ENCODE assay signal across 26 cellular contexts in the genomic region with DNA sequence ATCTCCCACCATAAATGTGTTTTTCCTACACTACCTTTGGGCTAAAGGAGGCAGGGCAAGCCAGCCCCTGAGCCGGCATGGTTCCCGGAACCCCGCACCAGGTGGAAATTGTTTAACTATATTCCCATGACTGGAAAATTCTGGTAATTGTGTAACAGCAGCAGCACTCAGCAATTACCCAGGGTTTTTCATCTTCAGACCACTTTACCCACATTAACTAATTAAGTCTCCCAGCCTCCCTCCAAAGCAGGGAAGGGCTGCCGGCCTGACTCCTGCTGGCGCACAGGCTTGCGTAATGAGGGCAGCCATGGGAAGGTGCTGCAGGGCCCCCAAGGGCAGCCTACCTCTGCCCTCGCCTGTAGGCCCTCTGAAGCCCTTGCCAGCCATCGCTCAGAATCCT.
DNase-seq lines count a peak whose midpoint lies in the region; TF ChIP-seq lines count a peak whose summit lies in the region.
"Had no signal": no experiment of that assay in that cellular context is flagged by ENCODE, and none has a peak within 500 bp of the region (broad histone marks: within the 10 kb centered on the region; RNA-seq: fewer than 3 reads in every experiment).

No MANE protein-coding gene starts in this region.

- no peaks in the 10 kb centered on the region for H3K9me3 ChIP-seq in HEK293 (ENCODE audit: control insufficient read depth, insufficient read depth, low read depth, low read length)
- H3K9me3 ChIP-seq: BLaER1, psoas muscle, sigmoid colon, tibial artery had no signal

- no peak overlapping the region for H3K27ac ChIP-seq in HEK293 (ENCODE audit: extremely low read depth, low read depth, low read length)
- H3K27ac ChIP-seq: BLaER1, HL-60, psoas muscle, sigmoid colon, tibial artery had no signal

- no peaks in the 10 kb centered on the region for H3K4me1 ChIP-seq in HEK293 (ENCODE audit: control insufficient read depth, insufficient read depth, low read length)
- H3K4me1 ChIP-seq: BLaER1, psoas muscle, sigmoid colon, tibial artery had no signal

- TF ChIP-seq CTCF in HEK293 (tag by site-specific recombination; IDR thresholded peaks at IDR 0.05), result no peak

- DNase-seq in COR-L47 (lab: John Stamatoyannopoulos, UW) (peak; percentile 66), NCI-H2227 treated with DMSO at 0.1 percent for 48 hours (lab: John Stamatoyannopoulos, UW) (peak; percentile 88), left kidney (ENCODE audit: low read depth, low spot score) (peak; percentile 56), islet precursor cell (no peak), hypothalamus (lab: John Stamatoyannopoulos, UW) (no peak), DMS153 (lab: John Stamatoyannopoulos, UW) (no peak)
- DNase-seq: activated CD4-positive, alpha-beta memory T cell treated with anti-CD3 and anti-CD28 coated beads, Interleukin-2, amount 10 ng/mL, durations not matched to agents 7 days and 5 days; activated CD8-positive, alpha-beta memory T cell treated with anti-CD3 and anti-CD28 coated beads, Interleukin-2, amount 50 U/mL, for 4 hours; activated naive CD4-positive, alpha-beta T cell treated with Interleukin-2 at 50 U/mL for 16 hours; central memory CD4-positive, alpha-beta T cell; cortex of kidney; effector memory CD8-positive, alpha-beta T cell; erythroblast; KBM-7; midbrain; naive B cell; NCI-H2171 treated with DMSO at 0.1 percent for 48 hours; psoas muscle; Right ventricle myocardium superior; sigmoid colon; stimulated activated CD4-positive, alpha-beta T cell treated with anti-CD3 and anti-CD28 coated beads, Interleukin-4, amount 100 ng/mL, for 1 hour; tibial artery had no signal

- CTCF ChIA-PET in HEK293 (lab: Yijun Ruan, JAX), result no interaction called here

- no peaks in the 10 kb centered on the region for H3K36me3 ChIP-seq in HEK293 (ENCODE audit: control insufficient read depth in 2 of 2, insufficient read depth in 1 of 2, low read length in 2 of 2)
- H3K36me3 ChIP-seq: BLaER1, sigmoid colon, tibial artery had no signal

- H3K4me3 ChIP-seq in HEK293 (ENCODE audit: low read depth, low read length), result no peak overlapping the region
- H3K4me3 ChIP-seq: BLaER1, GM23338, psoas muscle, sigmoid colon, tibial artery had no signal

- POLR2A ChIA-PET in HEK293 (lab: Yijun Ruan, JAX), result no interaction called here

TF ChIP-seq in HEK293, 187 proteins besides CTCF, POLR2A, EP300 and RAD21:
- TF ChIP-seq ZNF292 (tag by site-specific recombination; IDR thresholded peaks at IDR 0.05; ENCODE audit: borderline replicate concordance, low read depth) (no peak), ZIC2 (tag by site-specific recombination; IDR thresholded peaks at IDR 0.05) (peak; percentile 34; the same call in 1 of the 2 replicates), ZNF391 (tag by site-specific recombination; IDR thresholded peaks at IDR 0.05; ENCODE audit: borderline replicate concordance, low read depth) (no peak), WT1 (tag by site-specific recombination; IDR thresholded peaks at IDR 0.05) (peak; percentile 43; the same call in 1 of the 2 replicates), ZBTB8A (tag by site-specific recombination; IDR thresholded peaks at IDR 0.05) (no peak), ZNF433 (tag by site-specific recombination; IDR thresholded peaks at IDR 0.05; ENCODE audit: low read depth) (no peak)

Comparison
In these comparisons a context has a peak if more than half of its experiments do, and no peak if none do; other contexts are left out.
1. DNase-seq: peak in COR-L47 (single experiment), NCI-H2227 treated with DMSO at 0.1 percent for 48 hours (single experiment) and left kidney (single experiment); none in islet precursor cell (single experiment), hypothalamus (0 of 51) and DMS153 (single experiment).